Comparison of ENCODE assay signal across 2 cellular contexts in genomic region chr2:1701556-1702185, GRCh38.
TF ChIP-seq lines count a peak whose summit lies in the region.

No MANE protein-coding gene starts in this region.

TF ChIP-seq in SK-N-SH treated with all-trans-retinoic acid at 6 μM for 48 hours, 23 proteins besides CTCF, POLR2A, EP300 and RAD21 (continued from another document):
- no peak for TF ChIP-seq POU6F1 (CRISPR knock-in tag; IDR thresholded peaks at IDR 0.05; ENCODE audit: borderline replicate concordance, low read depth)
- TF ChIP-seq ARNTL (CRISPR knock-in tag; IDR thresholded peaks at IDR 0.05; ENCODE audit: borderline replicate concordance, low read depth): no peak
- no peak for TF ChIP-seq PPARA (CRISPR knock-in tag; IDR thresholded peaks at IDR 0.05; ENCODE audit: borderline replicate concordance)

TF ChIP-seq in SK-N-SH, 30 proteins besides CTCF, POLR2A, EP300 and RAD21 (continued from another document):
- no peak for TF ChIP-seq PBX3 (IDR thresholded peaks at IDR 0.05)
TF ChIP-seq in SK-N-SH: peak in this region for 0.
